Comparison of ENCODE assay signal across 1 cellular context in genomic region chr19:7927605-7928333, GRCh38.
TF ChIP-seq lines count a peak whose summit lies in the region.

No MANE protein-coding gene starts in this region.

TF ChIP-seq in WTC11, 78 proteins besides CTCF, POLR2A, EP300 and RAD21 (continued from another document):
- no peak for TF ChIP-seq IRF2 (CRISPR knock-in tag; IDR thresholded peaks at IDR 0.05; ENCODE audit: borderline replicate concordance, low read depth)
- 0 out of 2 replicates have a peak, but pooled peaks have one; percentile 32 for TF ChIP-seq ARID4B (CRISPR knock-in tag; IDR thresholded peaks at IDR 0.05; ENCODE audit: borderline replicate concordance)
- TF ChIP-seq AR (CRISPR knock-in tag; IDR thresholded peaks at IDR 0.05), result no peak
TF ChIP-seq in WTC11: peak in this region for 2.
